ENCODE assay signal across 24 cellular contexts in genomic region chr16:86401119-86401518, GRCh38.
"Had no signal": no experiment of that assay in that cellular context is flagged by ENCODE, and none has a peak within 500 bp of the region (broad histone marks: within the 10 kb centered on the region; RNA-seq: fewer than 3 reads in every experiment).

No MANE protein-coding gene starts in this region.

- ATAC-seq: foreskin keratinocyte; gastroesophageal sphincter; heart left ventricle; left colon; left lung; left ventricle myocardium superior; lower lobe of right lung; naive thymus-derived CD4-positive, alpha-beta T cell had no signal

- H3K27ac ChIP-seq: coronary artery, dorsolateral prefrontal cortex, esophagus muscularis mucosa, foreskin keratinocyte, gastroesophageal sphincter, heart left ventricle, hepatocyte, left lung, lower lobe of right lung had no signal

- H3K27me3 ChIP-seq: esophagus muscularis mucosa, foreskin keratinocyte, gastroesophageal sphincter, hepatocyte had no signal

- H3K9me3 ChIP-seq: esophagus muscularis mucosa, gastroesophageal sphincter, heart left ventricle, left lung, lower lobe of right lung had no signal

- H3K4me1 ChIP-seq: foreskin keratinocyte, left lung, lower lobe of right lung had no signal

- DNase-seq: dermis blood vessel endothelial cell; dorsolateral prefrontal cortex; effector CD4-positive, alpha-beta T cell; effector memory CD4-positive, alpha-beta T cell; foreskin keratinocyte; heart left ventricle; hypothalamus; immature natural killer cell; islet precursor cell; kidney; kidney glomerular epithelial cell; left colon; left lung; left ventricle myocardium superior; lower lobe of right lung; midbrain; naive thymus-derived CD4-positive, alpha-beta T cell had no signal

- H3K36me3 ChIP-seq: esophagus muscularis mucosa, gastroesophageal sphincter, heart left ventricle, left lung, lower lobe of right lung had no signal

- H3K4me2 ChIP-seq: hepatocyte had no signal

- FAIRE-seq: colon, endothelial cell of umbilical vein, frontal cortex, kidney had no signal

- H3K4me3 ChIP-seq: coronary artery, dorsolateral prefrontal cortex, esophagus muscularis mucosa, gastroesophageal sphincter, heart left ventricle, hepatocyte, left lung, lower lobe of right lung had no signal
